Comparison of ENCODE assay signal across 18 cellular contexts in genomic region chr11:12414641-12415040, GRCh38. TPM values are rescaled to one million over a fixed set of nuclear protein-coding genes. Genes with fewer than 3 reads are reported as not detected.
DNase-seq lines count a peak whose midpoint lies in the region; FAIRE-seq and TF ChIP-seq lines count a peak whose summit lies in the region.
"Had no signal": no experiment of that assay in that cellular context is flagged by ENCODE, and none has a peak within 500 bp of the region (broad histone marks: within the 10 kb centered on the region; RNA-seq: fewer than 3 reads in every experiment).

No MANE protein-coding gene starts in this region.

- DNase-seq in HFFc6 (no peak), esophagus squamous epithelium (lab: John Stamatoyannopoulos, UW) (no peak), transverse colon (no peak), D721Med (ENCODE audit: insufficient read length, low spot score) (no peak), COLO668 (lab: John Stamatoyannopoulos, UW; ENCODE audit: unreplicated experiment) (no peak)
- no peak for DNase-seq in activated naive CD4-positive, alpha-beta T cell treated with Interleukin-2 at 50 U/mL for 16 hours
- DNase-seq: activated CD8-positive, alpha-beta T cell treated with anti-CD3 and anti-CD28 coated beads, Interleukin-2, amount 10 ng/mL, durations not matched to agents 7 days and 5 days; activated T-cell treated with anti-CD3 and anti-CD28 coated beads, Interleukin-2, amount 50 U/mL, for 48 hours; dermis blood vessel endothelial cell; naive thymus-derived CD8-positive, alpha-beta T cell; NCI-H1417; NCI-H526 treated with DMSO at 0.1 percent for 48 hours; SHP77; T-helper 2 cell had no signal

- H3K27me3 Mint-ChIP-seq in HFFc6 (ENCODE audit: insufficient read depth) (peaks cover 1% of the 10 kb centered on the region; the same call in 1 of the 2 replicates), nephron (ENCODE audit: low read depth) (no peaks in the 10 kb centered on the region)
- H3K27me3 Mint-ChIP-seq: activated naive CD8-positive, alpha-beta T cell; type B pancreatic cell had no signal

- H3K36me3 ChIP-seq in esophagus squamous epithelium (no peaks in the 10 kb centered on the region), transverse colon (no peaks in the 10 kb centered on the region)

- intact Hi-C loops in esophagus squamous epithelium (cut with DNase I), result no loop called here
- intact Hi-C loops in transverse colon (cut with DNase I; ENCODE audit: low total_unique reads), result loop anchor here (5.0 kb wide), 1 partner anchor 483 kb away; no protein-coding TSS in a partner anchor

- peaks cover 20% of the 10 kb centered on the region for H3K36me3 Mint-ChIP-seq in HFFc6 (ENCODE audit: low read depth)
- H3K36me3 Mint-ChIP-seq in nephron (ENCODE audit: low read depth), result peaks cover 5% of the 10 kb centered on the region
- H3K36me3 Mint-ChIP-seq: activated naive CD8-positive, alpha-beta T cell; naive thymus-derived CD8-positive, alpha-beta T cell; stimulated activated effector memory CD8-positive, alpha-beta T cell treated with anti-CD3 and anti-CD28 coated beads, Interleukin-12 subunit alpha, Interleukin-12 subunit beta, amount 100 ng/mL, for 72 hours; type B pancreatic cell had no signal

- TF ChIP-seq POLR2A in esophagus squamous epithelium (IDR thresholded peaks at IDR 0.05) (no peak), transverse colon (IDR thresholded peaks at IDR 0.05) (no peak)

- H3K9me3 Mint-ChIP-seq in HFFc6 (no peaks in the 10 kb centered on the region), nephron (no peaks in the 10 kb centered on the region)
- H3K9me3 Mint-ChIP-seq: naive thymus-derived CD8-positive, alpha-beta T cell; stimulated activated effector memory CD8-positive, alpha-beta T cell treated with anti-CD3 and anti-CD28 coated beads, Interleukin-12 subunit alpha, Interleukin-12 subunit beta, amount 100 ng/mL, for 72 hours; type B pancreatic cell had no signal

- FAIRE-seq in D721Med (lab: Jason Lieb, UNC), result no peak

- H3K4me1 ChIP-seq in esophagus squamous epithelium (peaks cover 5 to 73% (median 27%) of the 10 kb centered on the region in 3 donors), transverse colon (peaks cover 17 to 70% (median 26%) of the 10 kb centered on the region in 4 donors)

- no peaks in the 10 kb centered on the region for H3K9me3 ChIP-seq in esophagus squamous epithelium
- H3K9me3 ChIP-seq in transverse colon, result no peaks in the 10 kb centered on the region

- 58 to 83% methylated on average over 6 of the region's 6 CpGs for WGBS in esophagus squamous epithelium, 2 donors
- WGBS in transverse colon (ENCODE audit: low coverage in 1 of 2), 2 donors, result 57 to 72% methylated on average over 4 to 6 of the region's 6 CpGs

- H3K27me3 ChIP-seq in esophagus squamous epithelium (no peaks in the 10 kb centered on the region), transverse colon (no peaks in the 10 kb centered on the region)

- in situ Hi-C loops in transverse colon (cut with MboI; ENCODE audit: low pct_ligation_motif_present in 1 of 4, low pct_unique_long_range_greater_than_20kb in 1 of 4, low sequenced_read_pairs in 3 of 4), result loop anchor here in 2 of 4 donors (10.0 to 25.0 kb wide), 2 partner anchors 473 to 480 kb away; no protein-coding TSS in a partner anchor

- H3K4me3 Mint-ChIP-seq in HFFc6 (peak overlapping the region; percentile 87), nephron (peak overlapping the region in 2 of 3 experiments; percentile 5 to 38)
- H3K4me3 Mint-ChIP-seq: activated CD8-positive, alpha-beta T cell treated with anti-CD3 and anti-CD28 coated beads, Interleukin-2, amount 10 ng/mL, durations not matched to agents 7 days and 5 days; activated naive CD8-positive, alpha-beta T cell; naive thymus-derived CD8-positive, alpha-beta T cell; stimulated activated effector memory CD8-positive, alpha-beta T cell treated with anti-CD3 and anti-CD28 coated beads, Interleukin-12 subunit alpha, Interleukin-12 subunit beta, amount 100 ng/mL, for 72 hours; type B pancreatic cell had no signal

- H3K4me3 ChIP-seq in esophagus squamous epithelium (no peak overlapping the region), transverse colon (no peak overlapping the region)

- H3K4me1 Mint-ChIP-seq in HFFc6 (ENCODE audit: low read depth) (peaks cover 100% of the 10 kb centered on the region), nephron (peaks cover 82% of the 10 kb centered on the region)
- H3K4me1 Mint-ChIP-seq: naive thymus-derived CD8-positive, alpha-beta T cell; stimulated activated effector memory CD8-positive, alpha-beta T cell treated with anti-CD3 and anti-CD28 coated beads, Interleukin-12 subunit alpha, Interleukin-12 subunit beta, amount 100 ng/mL, for 72 hours had no signal

- H3K27ac ChIP-seq in esophagus squamous epithelium, result peak overlapping the region; percentile 6 to 94 (median 87)
- H3K27ac ChIP-seq in transverse colon, result peak overlapping the region; percentile 82 to 99 (median 92)

- no peak; the same call in 1 of the 2 replicates for TF ChIP-seq CTCF in HFFc6 (IDR thresholded peaks at IDR 0.05)
- TF ChIP-seq CTCF in esophagus squamous epithelium (IDR thresholded peaks at IDR 0.05), result no peak
- TF ChIP-seq CTCF in nephron (IDR thresholded peaks at IDR 0.05; ENCODE audit: unreplicated experiment in 3 of 3), result no peak
- no peak for TF ChIP-seq CTCF in transverse colon (IDR thresholded peaks at IDR 0.05)
- no peak for TF ChIP-seq CTCF in D721Med (IDR thresholded peaks at IDR 0.05; ENCODE audit: insufficient read depth, missing control alignments)

- peak overlapping the region; percentile 95 for H3K27ac Mint-ChIP-seq in HFFc6
- H3K27ac Mint-ChIP-seq in nephron, result peak overlapping the region; percentile 80 to 88 (median 81)
- H3K27ac Mint-ChIP-seq: activated CD8-positive, alpha-beta T cell treated with anti-CD3 and anti-CD28 coated beads, Interleukin-2, amount 10 ng/mL, durations not matched to agents 7 days and 5 days; activated naive CD8-positive, alpha-beta T cell; naive thymus-derived CD8-positive, alpha-beta T cell; stimulated activated effector memory CD8-positive, alpha-beta T cell treated with anti-CD3 and anti-CD28 coated beads, Interleukin-12 subunit alpha, Interleukin-12 subunit beta, amount 100 ng/mL, for 72 hours had no signal

- TF ChIP-seq EP300 in transverse colon (IDR thresholded peaks at IDR 0.05; ENCODE audit: low read depth), result no peak

RNA-seq across cellular contexts. Expression of gene PARVA, which starts 37.3 kb away (rescaled TPM):
- 100 to 1,000 TPM; 150 to 237 (median 184) TPM for total RNA-seq in HFFc6 (2021; fragmentation: NEBNext Ultra II Directional; extraction: Animal tissue kit (Norgen Biotek cat#: 25700))
- 10 to 100 TPM in 3 of 4 donors, 1 to 10 TPM in 1; 8.6 to 66.9 (median 16.2) TPM for total RNA-seq in esophagus squamous epithelium
- 10 to 100 TPM; 34.3 to 82.0 (median 45.1) TPM for total RNA-seq in transverse colon
- total RNA-seq: activated CD8-positive, alpha-beta T cell treated with anti-CD3 and anti-CD28 coated beads, Interleukin-2, amount 10 ng/mL, durations not matched to agents 7 days and 5 days had no signal
